ENCODE assay signal across 21 cellular contexts in genomic region chr5:42806004-42806700, GRCh38. TPM values are rescaled to one million over a fixed set of nuclear protein-coding genes. Genes with fewer than 3 reads are reported as not detected.
"Had no signal": no experiment of that assay in that cellular context is flagged by ENCODE, and none has a peak within 500 bp of the region (broad histone marks: within the 10 kb centered on the region; RNA-seq: fewer than 3 reads in every experiment).

No MANE protein-coding gene starts in this region.

- FAIRE-seq: endothelial cell of umbilical vein had no signal

- H3K4me1 ChIP-seq: colonic mucosa, uterus had no signal

- H3K4me3 ChIP-seq: colonic mucosa, left lung, skin epidermis, stomach, uterus had no signal

- H3K36me3 ChIP-seq: colonic mucosa, neutrophil, uterus had no signal

- H3K27me3 ChIP-seq: colonic mucosa, left lung, neutrophil, stomach, uterus had no signal

- ATAC-seq: left lung; naive thymus-derived CD4-positive, alpha-beta T cell; sciatic nerve had no signal

- H3K27ac ChIP-seq: colonic mucosa, left lung, neutrophil, skin epidermis, stomach, uterus had no signal

- H3K9me3 ChIP-seq: colonic mucosa, left lung, neutrophil, stomach, uterus had no signal

- DNase-seq: colonic mucosa; dermis blood vessel endothelial cell; endodermal cell; erythroblast; foreskin melanocyte; head of caudate nucleus; hippocampal formation; kidney glomerular epithelial cell; left lung; naive thymus-derived CD4-positive, alpha-beta T cell; posterior cingulate gyrus; stimulated activated CD4-positive, alpha-beta T cell treated with anti-CD3 and anti-CD28 coated beads, Interleukin-12 subunit alpha, Interleukin-12 subunit beta, amount 100 ng/mL, for 4 hours; stimulated activated naive CD4-positive, alpha-beta T cell; stomach; substantia nigra; uterus had no signal

RNA-seq across cellular contexts. Expression of gene CCDC152, which starts 49.5 kb away (rescaled TPM):
- total RNA-seq: osteocyte had no signal
